In genomic region chr17:45108051-45108450, GRCh38 we compare ENCODE assay signal across 27 cellular contexts. TPM values are rescaled to one million over a fixed set of nuclear protein-coding genes. Genes with fewer than 3 reads are reported as not detected.
DNase-seq lines count a peak whose midpoint lies in the region; ATAC-seq and TF ChIP-seq lines count a peak whose summit lies in the region.
"Had no signal": no experiment of that assay in that cellular context is flagged by ENCODE, and none has a peak within 500 bp of the region (broad histone marks: within the 10 kb centered on the region; RNA-seq: fewer than 3 reads in every experiment).

No MANE protein-coding gene starts in this region.

- no peaks in the 10 kb centered on the region for H3K9me3 ChIP-seq in left ventricle myocardium inferior (replicated peaks)
- no peaks in the 10 kb centered on the region for H3K9me3 ChIP-seq in tibial nerve
- H3K9me3 ChIP-seq: mucosa of descending colon, SK-N-SH, stomach, transverse colon had no signal

- H3K27ac ChIP-seq in left ventricle myocardium inferior (replicated peaks) (peak overlapping the region; percentile 95), tibial nerve (peak overlapping the region in 3 of 4 donors; percentile 38 to 76 (median 72))

- H3K4me3 Mint-ChIP-seq in WTC11: no peak overlapping the region
- no peak overlapping the region for H3K4me3 Mint-ChIP-seq in nephron
- H3K4me3 Mint-ChIP-seq in activated T-helper 2 cell treated with anti-CD3 and anti-CD28 coated beads, Interferon-gamma antibody, Interleukin-2, Interleukin-4, amounts not matched to agents 10 μg/mL and 5 μg/mL and 100 μg/mL, durations not matched to agents 14 hours and 24 hours and 36 hours (ENCODE audit: low read depth): no peak overlapping the region
- H3K4me3 Mint-ChIP-seq: activated CD4-positive, alpha-beta memory T cell treated with anti-CD3 and anti-CD28 coated beads, Interleukin-2, amount 10 ng/mL, durations not matched to agents 7 days and 5 days; activated naive CD8-positive, alpha-beta T cell; T-helper 1 cell treated with Interleukin-12 subunit alpha and Interleukin-12 subunit beta and Interleukin-4 antibody, amounts not matched to agents 30 μg/mL and 1 μg/mL, for 36 hours had no signal

- H3K27ac Mint-ChIP-seq in WTC11: peak overlapping the region; percentile 65
- peak overlapping the region in 2 of 3 experiments; percentile 3 to 70 for H3K27ac Mint-ChIP-seq in nephron
- H3K27ac Mint-ChIP-seq in activated T-helper 2 cell treated with anti-CD3 and anti-CD28 coated beads, Interferon-gamma antibody, Interleukin-2, Interleukin-4, amounts not matched to agents 10 μg/mL and 5 μg/mL and 100 μg/mL, durations not matched to agents 14 hours and 24 hours and 36 hours: no peak overlapping the region
- H3K27ac Mint-ChIP-seq: activated CD4-positive, alpha-beta memory T cell treated with anti-CD3 and anti-CD28 coated beads, Interleukin-2, amount 10 ng/mL, durations not matched to agents 7 days and 5 days; activated naive CD8-positive, alpha-beta T cell; T-helper 1 cell treated with Interleukin-12 subunit alpha and Interleukin-12 subunit beta and Interleukin-4 antibody, amounts not matched to agents 30 μg/mL and 1 μg/mL, for 36 hours had no signal

- TF ChIP-seq CTCF in left ventricle myocardium inferior (IDR thresholded peaks at IDR 0.05; ENCODE audit: borderline replicate concordance) (no peak), WTC11 (IDR thresholded peaks at IDR 0.05) (no peak), nephron (IDR thresholded peaks at IDR 0.05; ENCODE audit: unreplicated experiment in 3 of 3) (no peak), tibial nerve (IDR thresholded peaks at IDR 0.05) (no peak)

- TF ChIP-seq EP300 in tibial nerve (IDR thresholded peaks at IDR 0.05): no peak

- no peak for DNase-seq in left ventricle myocardium inferior
- DNase-seq in Right ventricle myocardium superior: no peak
- DNase-seq in WTC11 (ENCODE audit: low spot score): no peak
- no peak for DNase-seq in tibial nerve (ENCODE audit: low spot score in 2 of 2)
- DNase-seq in pons (ENCODE audit: low spot score): no peak
- no peak for DNase-seq in activated T-helper 2 cell treated with anti-CD3 and anti-CD28 coated beads, Interferon-gamma antibody, Interleukin-2, Interleukin-4, amounts not matched to agents 10 μg/mL and 5 μg/mL and 100 μg/mL, durations not matched to agents 14 hours and 24 hours and 36 hours (ENCODE audit: low spot score)
- DNase-seq: activated CD4-positive, alpha-beta memory T cell treated with anti-CD3 and anti-CD28 coated beads, Interleukin-2, amount 10 ng/mL, durations not matched to agents 7 days and 5 days; activated CD4-positive, CD25-positive, alpha-beta regulatory T cell treated with anti-CD3 and anti-CD28 coated beads, Interleukin-2, amount 50 U/mL, for 72 hours; activated CD8-positive, alpha-beta memory T cell treated with anti-CD3 and anti-CD28 coated beads, Interleukin-2, amount 50 U/mL, for 48 hours; C1 segment of cervical spinal cord; cerebellar nuclear complex; DMS79 treated with DMSO at 0.1 percent for 48 hours; GF-D8; kidney glomerular epithelial cell; mucosa of descending colon; NCI-H146; NCI-H2107; NCI-H774; posterior cingulate gyrus; RPMI8226; SK-N-SH; stomach; transverse colon had no signal

- H3K36me3 ChIP-seq in left ventricle myocardium inferior (peaks cover 61% of the 10 kb centered on the region), tibial nerve (peaks cover 2 to 81% (median 24%) of the 10 kb centered on the region in 3 donors)

- POLR2A ChIA-PET in WTC11 (lab: Charles Lee): no interaction called here

- peaks cover 41% of the 10 kb centered on the region for H3K36me3 Mint-ChIP-seq in WTC11
- H3K36me3 Mint-ChIP-seq in nephron (ENCODE audit: low read depth): peaks cover 38% of the 10 kb centered on the region
- H3K36me3 Mint-ChIP-seq in activated T-helper 2 cell treated with anti-CD3 and anti-CD28 coated beads, Interferon-gamma antibody, Interleukin-2, Interleukin-4, amounts not matched to agents 10 μg/mL and 5 μg/mL and 100 μg/mL, durations not matched to agents 14 hours and 24 hours and 36 hours (ENCODE audit: low read depth): peaks cover 48% of the 10 kb centered on the region
- H3K36me3 Mint-ChIP-seq: activated naive CD8-positive, alpha-beta T cell had no signal

- H3K4me1 Mint-ChIP-seq in WTC11 (no peaks in the 10 kb centered on the region), nephron (no peaks in the 10 kb centered on the region)
- H3K4me1 Mint-ChIP-seq in activated T-helper 2 cell treated with anti-CD3 and anti-CD28 coated beads, Interferon-gamma antibody, Interleukin-2, Interleukin-4, amounts not matched to agents 10 μg/mL and 5 μg/mL and 100 μg/mL, durations not matched to agents 14 hours and 24 hours and 36 hours (ENCODE audit: low read depth): no peaks in the 10 kb centered on the region
- H3K4me1 Mint-ChIP-seq: activated CD4-positive, alpha-beta memory T cell treated with anti-CD3 and anti-CD28 coated beads, Interleukin-2, amount 10 ng/mL, durations not matched to agents 7 days and 5 days had no signal

- ATAC-seq in Right ventricle myocardium superior (ENCODE audit: poor library complexity): no peak
- ATAC-seq in WTC11: no peak
- no peak for ATAC-seq in GM18511 (IDR thresholded peaks at IDR 0.05; ENCODE audit: unreplicated experiment)
- ATAC-seq: mucosa of descending colon had no signal

- H3K27me3 Mint-ChIP-seq in WTC11 (ENCODE audit: low read depth): no peaks in the 10 kb centered on the region
- H3K27me3 Mint-ChIP-seq in nephron (ENCODE audit: low read depth): no peaks in the 10 kb centered on the region
- H3K27me3 Mint-ChIP-seq in activated T-helper 2 cell treated with anti-CD3 and anti-CD28 coated beads, Interferon-gamma antibody, Interleukin-2, Interleukin-4, amounts not matched to agents 10 μg/mL and 5 μg/mL and 100 μg/mL, durations not matched to agents 14 hours and 24 hours and 36 hours (ENCODE audit: low read depth): no peaks in the 10 kb centered on the region
- H3K27me3 Mint-ChIP-seq: activated CD4-positive, alpha-beta memory T cell treated with anti-CD3 and anti-CD28 coated beads, Interleukin-2, amount 10 ng/mL, durations not matched to agents 7 days and 5 days; activated naive CD8-positive, alpha-beta T cell had no signal

- 40 to 52% methylated on average over 8 to 9 of the region's 9 CpGs for WGBS in tibial nerve, 2 donors

- CTCF ChIA-PET in WTC11 (lab: Charles Lee): interaction anchor here (1.4 to 3.4 kb wide), 4 partner anchors 9 to 27 kb away, joined by 5 to 26 read pairs (median 16); partner anchors contain the start of genes ACBD4 and PLCD3

- H3K27me3 ChIP-seq in left ventricle myocardium inferior (ENCODE audit: low read depth) (no peaks in the 10 kb centered on the region), tibial nerve (no peaks in the 10 kb centered on the region)
- H3K27me3 ChIP-seq: stomach, transverse colon had no signal

- H3K4me1 ChIP-seq in left ventricle myocardium inferior (peaks cover 97% of the 10 kb centered on the region), tibial nerve (peaks cover 0 to 70% (median 9%) of the 10 kb centered on the region in 4 donors)

- no peak for TF ChIP-seq POLR2A in tibial nerve (IDR thresholded peaks at IDR 0.05)

- H3K4me3 ChIP-seq in left ventricle myocardium inferior: no peak overlapping the region
- H3K4me3 ChIP-seq in tibial nerve: no peak overlapping the region
- H3K4me3 ChIP-seq: mucosa of descending colon, stomach, transverse colon had no signal

- intact Hi-C loops in left ventricle myocardium inferior (cut with micrococcal nuclease): no loop called here
- intact Hi-C loops in Right ventricle myocardium superior (cut with DNase I): no loop called here
- intact Hi-C loops in activated T-helper 2 cell treated with anti-CD3 and anti-CD28 coated beads, Interferon-gamma antibody, Interleukin-2, Interleukin-4, amounts not matched to agents 10 μg/mL and 5 μg/mL and 100 μg/mL, durations not matched to agents 14 hours and 24 hours and 36 hours (cut with micrococcal nuclease): no loop called here

- H3K9me3 Mint-ChIP-seq in WTC11: no peaks in the 10 kb centered on the region
- no peaks in the 10 kb centered on the region for H3K9me3 Mint-ChIP-seq in nephron
- no peaks in the 10 kb centered on the region for H3K9me3 Mint-ChIP-seq in activated T-helper 2 cell treated with anti-CD3 and anti-CD28 coated beads, Interferon-gamma antibody, Interleukin-2, Interleukin-4, amounts not matched to agents 10 μg/mL and 5 μg/mL and 100 μg/mL, durations not matched to agents 14 hours and 24 hours and 36 hours
- H3K9me3 Mint-ChIP-seq: activated CD4-positive, alpha-beta memory T cell treated with anti-CD3 and anti-CD28 coated beads, Interleukin-2, amount 10 ng/mL, durations not matched to agents 7 days and 5 days; T-helper 1 cell treated with Interleukin-12 subunit alpha and Interleukin-12 subunit beta and Interleukin-4 antibody, amounts not matched to agents 30 μg/mL and 1 μg/mL, for 36 hours had no signal

RNA-seq across cellular contexts. Expression of gene PLCD3, which starts 24.3 kb away (rescaled TPM):
- total RNA-seq in left ventricle myocardium inferior: 146 TPM
- 201 TPM for total RNA-seq in Right ventricle myocardium superior
- 45.9 to 55.8 TPM (median 55.8 TPM) in 3 replicates for total RNA-seq in WTC11 (2021)
- 100 to 1,000 TPM in 1 of 4 donors, 10 to 100 TPM in 3; 45.7 to 103 (median 69.3) TPM for total RNA-seq in tibial nerve
- total RNA-seq in activated T-helper 2 cell treated with anti-CD3 and anti-CD28 coated beads, Interferon-gamma antibody, Interleukin-2, Interleukin-4, amounts not matched to agents 10 μg/mL and 5 μg/mL and 100 μg/mL, durations not matched to agents 14 hours and 24 hours and 36 hours: 4.0 and 4.4 TPM in 2 replicates

RNA-seq across cellular contexts. Expression of gene ACBD4, which starts 27.4 kb away (rescaled TPM):
- total RNA-seq in left ventricle myocardium inferior: 6.4 TPM
- total RNA-seq in Right ventricle myocardium superior: 8.0 TPM
- total RNA-seq in WTC11 (2021): 12.7 to 21.0 TPM (median 21.0 TPM) in 3 replicates
- total RNA-seq in tibial nerve: 10 to 100 TPM; 25.9 to 41.9 (median 28.2) TPM
- 12.8 and 15.9 TPM in 2 replicates for total RNA-seq in activated T-helper 2 cell treated with anti-CD3 and anti-CD28 coated beads, Interferon-gamma antibody, Interleukin-2, Interleukin-4, amounts not matched to agents 10 μg/mL and 5 μg/mL and 100 μg/mL, durations not matched to agents 14 hours and 24 hours and 36 hours

RNA-seq across cellular contexts. Expression of gene HEXIM1, which starts 40.2 kb away (rescaled TPM):
- total RNA-seq in left ventricle myocardium inferior: 28.8 TPM
- total RNA-seq in Right ventricle myocardium superior: 31.2 TPM
- total RNA-seq in WTC11 (2021): 29.6 to 36.9 TPM (median 35.2 TPM) in 3 replicates
- 10 to 100 TPM; 22.2 to 35.2 (median 29.7) TPM for total RNA-seq in tibial nerve
- total RNA-seq in activated T-helper 2 cell treated with anti-CD3 and anti-CD28 coated beads, Interferon-gamma antibody, Interleukin-2, Interleukin-4, amounts not matched to agents 10 μg/mL and 5 μg/mL and 100 μg/mL, durations not matched to agents 14 hours and 24 hours and 36 hours: 46.4 and 48.1 TPM in 2 replicates

RNA-seq across cellular contexts. Expression of gene NMT1, which starts 46.9 kb away (rescaled TPM):
- 86.0 TPM for total RNA-seq in left ventricle myocardium inferior
- 84.5 TPM for total RNA-seq in Right ventricle myocardium superior
- 152 to 162 TPM (median 153 TPM) in 3 replicates for total RNA-seq in WTC11 (2021)
- 10 to 100 TPM; 63.2 to 97.9 (median 80.1) TPM for total RNA-seq in tibial nerve
- total RNA-seq in activated T-helper 2 cell treated with anti-CD3 and anti-CD28 coated beads, Interferon-gamma antibody, Interleukin-2, Interleukin-4, amounts not matched to agents 10 μg/mL and 5 μg/mL and 100 μg/mL, durations not matched to agents 14 hours and 24 hours and 36 hours: 165 and 173 TPM in 2 replicates

RNA-seq across cellular contexts. Expression of gene HEXIM2, which starts 53.6 kb away (rescaled TPM):
- total RNA-seq in left ventricle myocardium inferior (7.0 TPM), Right ventricle myocardium superior (8.0 TPM), WTC11 (2021) (11.9 to 16.1 TPM (median 12.2 TPM) in 3 replicates), tibial nerve (10 to 100 TPM in 2 of 4 donors, 1 to 10 TPM in 2; 6.6 to 17.5 (median 11.7) TPM)
- total RNA-seq in activated T-helper 2 cell treated with anti-CD3 and anti-CD28 coated beads, Interferon-gamma antibody, Interleukin-2, Interleukin-4, amounts not matched to agents 10 μg/mL and 5 μg/mL and 100 μg/mL, durations not matched to agents 14 hours and 24 hours and 36 hours: 7.5 and 7.8 TPM in 2 replicates
